Comparison of ENCODE assay signal across 11 cellular contexts in the genomic region with DNA sequence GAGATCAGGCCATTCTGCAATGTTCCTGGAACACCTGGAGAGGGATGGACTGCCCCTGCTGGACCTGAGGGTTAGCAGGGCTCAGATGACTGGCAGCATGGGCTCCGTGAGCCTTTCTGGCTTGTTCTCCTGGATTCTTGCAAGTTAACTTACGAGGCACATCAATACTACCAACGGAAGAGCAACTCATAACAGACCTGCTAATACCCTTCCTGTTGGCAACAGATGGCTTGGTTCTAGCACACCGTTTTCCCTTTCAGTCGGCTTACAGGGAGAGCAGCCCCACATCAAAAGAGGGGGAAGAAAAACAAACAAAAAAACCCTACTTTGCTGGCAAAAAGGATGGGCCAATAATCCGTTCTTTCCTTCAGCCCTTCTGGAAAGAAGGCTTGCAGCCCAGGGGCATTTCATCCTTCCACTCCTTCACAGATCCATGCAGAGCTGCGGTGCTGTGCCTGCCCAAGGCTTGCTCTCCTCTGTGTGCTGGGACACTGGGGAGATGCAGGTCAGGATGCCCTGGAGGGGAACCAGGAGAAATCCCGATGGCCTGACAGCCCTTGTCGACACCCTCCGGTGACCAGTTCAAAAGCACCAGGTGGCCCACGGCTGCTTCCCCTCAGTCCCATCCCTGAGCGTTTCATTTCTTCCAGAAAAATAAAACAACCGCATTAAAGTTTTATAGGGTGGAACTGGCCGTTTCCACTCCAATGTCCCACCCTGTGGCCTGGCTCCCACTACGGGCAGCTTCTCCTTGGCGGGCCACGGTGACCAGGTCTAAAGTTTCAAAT. TPM values are rescaled to one million over a fixed set of nuclear protein-coding genes. Genes with fewer than 3 reads are reported as not detected.
DNase-seq lines count a peak whose midpoint lies in the region; ATAC-seq and TF ChIP-seq lines count a peak whose summit lies in the region.
"Had no signal": no experiment of that assay in that cellular context is flagged by ENCODE, and none has a peak within 500 bp of the region (broad histone marks: within the 10 kb centered on the region; RNA-seq: fewer than 3 reads in every experiment).

No MANE protein-coding gene starts in this region.

- H3K27me3 Mint-ChIP-seq in stimulated activated naive CD8-positive, alpha-beta T cell treated with anti-CD3 and anti-CD28 coated beads, Interleukin-15, Interleukin-2, amounts not matched to agents 100 ng/mL and 50 ng/mL, for 24 hours = no peaks in the 10 kb centered on the region
- no peaks in the 10 kb centered on the region for H3K27me3 Mint-ChIP-seq in T-helper 2 cell treated with Interferon-gamma antibody and Interleukin-4, amounts not matched to agents 5 μg/mL and 100 μg/mL, for 36 hours (ENCODE audit: low read depth)
- H3K27me3 Mint-ChIP-seq: central memory CD8-positive, alpha-beta T cell had no signal

- ATAC-seq in stimulated activated naive CD8-positive, alpha-beta T cell treated with anti-CD3 and anti-CD28 coated beads, Interleukin-15, Interleukin-2, amounts not matched to agents 100 U/mL and 50 U/mL, for 24 hours = no peak
- ATAC-seq: mucosa of descending colon had no signal

- H3K4me3 Mint-ChIP-seq in stimulated activated naive CD8-positive, alpha-beta T cell treated with anti-CD3 and anti-CD28 coated beads, Interleukin-15, Interleukin-2, amounts not matched to agents 100 ng/mL and 50 ng/mL, for 24 hours = no peak overlapping the region
- no peak overlapping the region for H3K4me3 Mint-ChIP-seq in T-helper 2 cell treated with Interferon-gamma antibody and Interleukin-4, amounts not matched to agents 5 μg/mL and 100 μg/mL, for 36 hours
- H3K4me3 Mint-ChIP-seq: central memory CD8-positive, alpha-beta T cell had no signal

- no peaks in the 10 kb centered on the region for H3K9me3 Mint-ChIP-seq in stimulated activated naive CD8-positive, alpha-beta T cell treated with anti-CD3 and anti-CD28 coated beads, Interleukin-15, Interleukin-2, amounts not matched to agents 100 ng/mL and 50 ng/mL, for 24 hours
- no peaks in the 10 kb centered on the region for H3K9me3 Mint-ChIP-seq in T-helper 2 cell treated with Interferon-gamma antibody and Interleukin-4, amounts not matched to agents 5 μg/mL and 100 μg/mL, for 36 hours
- H3K9me3 Mint-ChIP-seq: central memory CD8-positive, alpha-beta T cell had no signal

- H3K4me1 Mint-ChIP-seq in stimulated activated naive CD8-positive, alpha-beta T cell treated with anti-CD3 and anti-CD28 coated beads, Interleukin-15, Interleukin-2, amounts not matched to agents 100 ng/mL and 50 ng/mL, for 24 hours (ENCODE audit: low read depth) = peaks cover 38% of the 10 kb centered on the region
- H3K4me1 Mint-ChIP-seq in T-helper 2 cell treated with Interferon-gamma antibody and Interleukin-4, amounts not matched to agents 5 μg/mL and 100 μg/mL, for 36 hours (ENCODE audit: low read depth) = peaks cover 12% of the 10 kb centered on the region

- H3K27ac Mint-ChIP-seq in stimulated activated naive CD8-positive, alpha-beta T cell treated with anti-CD3 and anti-CD28 coated beads, Interleukin-15, Interleukin-2, amounts not matched to agents 100 ng/mL and 50 ng/mL, for 24 hours = peak overlapping the region; percentile 38
- peak overlapping the region; percentile 31 for H3K27ac Mint-ChIP-seq in T-helper 2 cell treated with Interferon-gamma antibody and Interleukin-4, amounts not matched to agents 5 μg/mL and 100 μg/mL, for 36 hours

- H3K79me2 ChIP-seq in hepatocyte = peaks cover 49% of the 10 kb centered on the region

- 66% methylated on average over 17 of the region's 17 CpGs for WGBS in hepatocyte (ENCODE audit: low lambda C conversion rate, missing lambda C conversion rate)

- no peak overlapping the region for H3K4me3 ChIP-seq in hepatocyte
- H3K4me3 ChIP-seq: mucosa of descending colon had no signal

- H3K36me3 Mint-ChIP-seq in stimulated activated naive CD8-positive, alpha-beta T cell treated with anti-CD3 and anti-CD28 coated beads, Interleukin-15, Interleukin-2, amounts not matched to agents 100 ng/mL and 50 ng/mL, for 24 hours (ENCODE audit: low read depth) = peaks cover 35% of the 10 kb centered on the region
- H3K36me3 Mint-ChIP-seq in T-helper 2 cell treated with Interferon-gamma antibody and Interleukin-4, amounts not matched to agents 5 μg/mL and 100 μg/mL, for 36 hours (ENCODE audit: low read depth) = peaks cover 21% of the 10 kb centered on the region

- H3K4me1 ChIP-seq in hepatocyte (ENCODE audit: insufficient read depth) = peaks cover 24% of the 10 kb centered on the region

- no peak overlapping the region for H3K27ac ChIP-seq in hepatocyte

- H3K27me3 ChIP-seq in hepatocyte = no peaks in the 10 kb centered on the region

- no peak for TF ChIP-seq CTCF in hepatocyte (IDR thresholded peaks at IDR 0.05; ENCODE audit: poor library complexity)

- H2AFZ ChIP-seq in hepatocyte = no peak overlapping the region

- no peak for DNase-seq in stimulated activated naive CD8-positive, alpha-beta T cell treated with anti-CD3 and anti-CD28 coated beads, Interleukin-15, Interleukin-2, amounts not matched to agents 100 U/mL and 50 U/mL, for 24 hours
- no peak for DNase-seq in T-helper 2 cell treated with Interferon-gamma antibody and Interleukin-4, amounts not matched to agents 5 μg/mL and 100 μg/mL, for 36 hours (ENCODE audit: low spot score)
- DNase-seq in hepatocyte (ENCODE audit: low spot score) = no peak
- no peak for DNase-seq in A172 (ENCODE audit: low spot score)
- no peak for DNase-seq in LoVo (ENCODE audit: low spot score)
- no peak for DNase-seq in activated CD4-positive, CD25-positive, alpha-beta regulatory T cell treated with anti-CD3 and anti-CD28 coated beads, Interleukin-2, amount 50 U/mL, for 72 hours
- DNase-seq: Calu3, mucosa of descending colon, retina had no signal

- H3K4me2 ChIP-seq in hepatocyte = peak overlapping the region; percentile 37

- H4K20me1 ChIP-seq in hepatocyte (ENCODE audit: insufficient read depth, poor library complexity, severe bottlenecking) = peaks cover 34% of the 10 kb centered on the region

- no peaks in the 10 kb centered on the region for H3K36me3 ChIP-seq in hepatocyte (replicated peaks; ENCODE audit: insufficient read depth, low read depth)

- H3K9me3 ChIP-seq in hepatocyte (ENCODE audit: low read depth) = no peaks in the 10 kb centered on the region
- H3K9me3 ChIP-seq: mucosa of descending colon had no signal

- no peaks in the 10 kb centered on the region for H3K9me2 ChIP-seq in hepatocyte (replicated peaks; ENCODE audit: insufficient read depth)

RNA-seq across cellular contexts. Expression of a gene that starts 48.1 kb away (rescaled TPM):
- total RNA-seq in hepatocyte = 28.2 and 35.2 TPM in 2 replicates
- 34.5 and 39.6 TPM in 2 replicates for polyA plus RNA-seq in hepatocyte
- total RNA-seq in A172 (2014; rRNA removed; shearing (Covaris generic)) = 18.3 and 20.5 TPM in 2 replicates

RNA-seq across cellular contexts. Expression of a gene that starts 48.3 kb away (rescaled TPM):
- 81.5 and 118 TPM in 2 replicates for total RNA-seq in hepatocyte
- polyA plus RNA-seq in hepatocyte = 108 and 109 TPM in 2 replicates
- 90.9 and 96.0 TPM in 2 replicates for total RNA-seq in A172 (2014; rRNA removed; shearing (Covaris generic))
